1 cellular context compared by ENCODE assay signal in the genomic region with DNA sequence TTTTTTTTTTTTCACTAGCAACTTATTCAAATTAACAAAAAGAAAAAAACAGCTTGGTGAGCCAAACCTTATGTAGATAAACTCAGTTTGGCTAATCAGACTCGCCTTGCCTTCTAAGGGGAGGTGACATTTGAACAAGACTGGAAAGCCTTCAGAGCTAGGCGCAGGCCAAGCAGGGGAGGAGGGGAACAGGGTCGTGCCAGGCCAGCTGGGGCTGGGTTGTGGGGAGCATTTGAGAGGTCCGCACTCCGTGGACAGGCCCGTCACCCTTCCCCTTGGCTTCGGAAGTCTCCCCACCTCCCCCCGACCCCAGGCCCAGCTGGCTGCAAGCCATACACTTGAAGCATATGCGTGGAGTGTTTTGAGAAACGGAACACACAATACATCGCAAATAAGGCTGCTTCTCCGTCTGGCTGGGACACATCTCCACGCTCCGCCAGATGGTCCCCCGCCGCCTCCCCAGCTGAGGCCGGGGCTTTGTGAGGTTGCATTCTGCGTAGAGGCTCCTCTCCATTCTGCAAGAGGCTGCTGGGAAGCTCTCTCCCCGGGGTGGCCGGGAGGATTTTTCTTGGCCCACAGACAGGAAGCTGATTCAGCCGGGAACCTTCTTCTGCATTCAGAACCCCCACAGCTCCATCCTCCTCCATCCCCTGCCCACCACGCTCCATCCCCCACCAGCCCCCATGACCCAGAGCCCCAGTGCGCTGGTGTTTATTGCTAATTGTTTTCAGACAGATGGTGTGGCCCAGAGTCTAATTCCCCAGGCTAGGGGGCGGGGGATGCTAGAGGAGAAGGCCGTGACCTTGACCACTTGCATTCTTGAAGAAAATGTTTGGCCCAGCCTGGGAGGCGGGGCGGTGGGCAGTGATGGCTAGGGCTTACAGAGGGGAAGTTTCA.
TF ChIP-seq lines count a peak whose summit lies in the region.

No MANE protein-coding gene starts in this region.

TF ChIP-seq in GM23338, 12 proteins besides CTCF, POLR2A, EP300 and RAD21 (continued from another document):
- TF ChIP-seq, protein P1, sequence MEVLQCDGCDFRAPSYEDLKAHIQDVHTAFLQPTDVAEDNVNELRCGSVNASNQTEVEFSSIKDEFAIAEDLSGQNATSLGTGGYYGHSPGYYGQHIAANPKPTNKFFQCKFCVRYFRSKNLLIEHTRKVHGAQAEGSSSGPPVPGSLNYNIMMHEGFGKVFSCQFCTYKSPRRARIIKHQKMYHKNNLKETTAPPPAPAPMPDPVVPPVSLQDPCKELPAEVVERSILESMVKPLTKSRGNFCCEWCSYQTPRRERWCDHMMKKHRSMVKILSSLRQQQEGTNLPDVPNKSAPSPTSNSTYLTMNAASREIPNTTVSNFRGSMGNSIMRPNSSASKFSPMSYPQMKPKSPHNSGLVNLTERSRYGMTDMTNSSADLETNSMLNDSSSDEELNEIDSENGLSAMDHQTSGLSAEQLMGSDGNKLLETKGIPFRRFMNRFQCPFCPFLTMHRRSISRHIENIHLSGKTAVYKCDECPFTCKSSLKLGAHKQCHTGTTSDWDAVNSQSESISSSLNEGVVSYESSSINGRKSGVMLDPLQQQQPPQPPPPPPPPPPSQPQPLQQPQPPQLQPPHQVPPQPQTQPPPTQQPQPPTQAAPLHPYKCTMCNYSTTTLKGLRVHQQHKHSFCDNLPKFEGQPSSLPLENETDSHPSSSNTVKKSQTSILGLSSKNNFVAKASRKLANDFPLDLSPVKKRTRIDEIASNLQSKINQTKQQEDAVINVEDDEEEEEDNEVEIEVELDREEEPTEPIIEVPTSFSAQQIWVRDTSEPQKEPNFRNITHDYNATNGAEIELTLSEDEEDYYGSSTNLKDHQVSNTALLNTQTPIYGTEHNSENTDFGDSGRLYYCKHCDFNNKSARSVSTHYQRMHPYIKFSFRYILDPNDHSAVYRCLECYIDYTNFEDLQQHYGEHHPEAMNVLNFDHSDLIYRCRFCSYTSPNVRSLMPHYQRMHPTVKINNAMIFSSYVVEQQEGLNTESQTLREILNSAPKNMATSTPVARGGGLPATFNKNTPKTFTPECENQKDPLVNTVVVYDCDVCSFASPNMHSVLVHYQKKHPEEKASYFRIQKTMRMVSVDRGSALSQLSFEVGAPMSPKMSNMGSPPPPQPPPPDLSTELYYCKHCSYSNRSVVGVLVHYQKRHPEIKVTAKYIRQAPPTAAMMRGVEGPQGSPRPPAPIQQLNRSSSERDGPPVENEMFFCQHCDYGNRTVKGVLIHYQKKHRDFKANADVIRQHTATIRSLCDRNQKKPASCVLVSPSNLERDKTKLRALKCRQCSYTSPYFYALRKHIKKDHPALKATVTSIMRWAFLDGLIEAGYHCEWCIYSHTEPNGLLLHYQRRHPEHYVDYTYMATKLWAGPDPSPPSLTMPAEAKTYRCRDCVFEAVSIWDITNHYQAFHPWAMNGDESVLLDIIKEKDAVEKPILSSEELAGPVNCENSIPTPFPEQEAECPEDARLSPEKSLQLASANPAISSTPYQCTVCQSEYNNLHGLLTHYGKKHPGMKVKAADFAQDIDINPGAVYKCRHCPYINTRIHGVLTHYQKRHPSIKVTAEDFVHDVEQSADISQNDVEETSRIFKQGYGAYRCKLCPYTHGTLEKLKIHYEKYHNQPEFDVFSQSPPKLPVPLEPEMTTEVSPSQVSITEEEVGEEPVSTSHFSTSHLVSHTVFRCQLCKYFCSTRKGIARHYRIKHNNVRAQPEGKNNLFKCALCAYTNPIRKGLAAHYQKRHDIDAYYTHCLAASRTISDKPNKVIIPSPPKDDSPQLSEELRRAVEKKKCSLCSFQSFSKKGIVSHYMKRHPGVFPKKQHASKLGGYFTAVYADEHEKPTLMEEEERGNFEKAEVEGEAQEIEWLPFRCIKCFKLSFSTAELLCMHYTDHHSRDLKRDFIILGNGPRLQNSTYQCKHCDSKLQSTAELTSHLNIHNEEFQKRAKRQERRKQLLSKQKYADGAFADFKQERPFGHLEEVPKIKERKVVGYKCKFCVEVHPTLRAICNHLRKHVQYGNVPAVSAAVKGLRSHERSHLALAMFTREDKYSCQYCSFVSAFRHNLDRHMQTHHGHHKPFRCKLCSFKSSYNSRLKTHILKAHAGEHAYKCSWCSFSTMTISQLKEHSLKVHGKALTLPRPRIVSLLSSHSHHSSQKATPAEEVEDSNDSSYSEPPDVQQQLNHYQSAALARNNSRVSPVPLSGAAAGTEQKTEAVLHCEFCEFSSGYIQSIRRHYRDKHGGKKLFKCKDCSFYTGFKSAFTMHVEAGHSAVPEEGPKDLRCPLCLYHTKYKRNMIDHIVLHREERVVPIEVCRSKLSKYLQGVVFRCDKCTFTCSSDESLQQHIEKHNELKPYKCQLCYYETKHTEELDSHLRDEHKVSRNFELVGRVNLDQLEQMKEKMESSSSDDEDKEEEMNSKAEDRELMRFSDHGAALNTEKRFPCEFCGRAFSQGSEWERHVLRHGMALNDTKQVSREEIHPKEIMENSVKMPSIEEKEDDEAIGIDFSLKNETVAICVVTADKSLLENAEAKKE (CRISPR knock-in tag; IDR thresholded peaks at IDR 0.05), result no peak
- TF ChIP-seq, protein P2, sequence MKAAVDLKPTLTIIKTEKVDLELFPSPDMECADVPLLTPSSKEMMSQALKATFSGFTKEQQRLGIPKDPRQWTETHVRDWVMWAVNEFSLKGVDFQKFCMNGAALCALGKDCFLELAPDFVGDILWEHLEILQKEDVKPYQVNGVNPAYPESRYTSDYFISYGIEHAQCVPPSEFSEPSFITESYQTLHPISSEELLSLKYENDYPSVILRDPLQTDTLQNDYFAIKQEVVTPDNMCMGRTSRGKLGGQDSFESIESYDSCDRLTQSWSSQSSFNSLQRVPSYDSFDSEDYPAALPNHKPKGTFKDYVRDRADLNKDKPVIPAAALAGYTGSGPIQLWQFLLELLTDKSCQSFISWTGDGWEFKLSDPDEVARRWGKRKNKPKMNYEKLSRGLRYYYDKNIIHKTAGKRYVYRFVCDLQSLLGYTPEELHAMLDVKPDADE (IDR thresholded peaks at IDR 0.05), result no peak
- TF ChIP-seq, protein P3, sequence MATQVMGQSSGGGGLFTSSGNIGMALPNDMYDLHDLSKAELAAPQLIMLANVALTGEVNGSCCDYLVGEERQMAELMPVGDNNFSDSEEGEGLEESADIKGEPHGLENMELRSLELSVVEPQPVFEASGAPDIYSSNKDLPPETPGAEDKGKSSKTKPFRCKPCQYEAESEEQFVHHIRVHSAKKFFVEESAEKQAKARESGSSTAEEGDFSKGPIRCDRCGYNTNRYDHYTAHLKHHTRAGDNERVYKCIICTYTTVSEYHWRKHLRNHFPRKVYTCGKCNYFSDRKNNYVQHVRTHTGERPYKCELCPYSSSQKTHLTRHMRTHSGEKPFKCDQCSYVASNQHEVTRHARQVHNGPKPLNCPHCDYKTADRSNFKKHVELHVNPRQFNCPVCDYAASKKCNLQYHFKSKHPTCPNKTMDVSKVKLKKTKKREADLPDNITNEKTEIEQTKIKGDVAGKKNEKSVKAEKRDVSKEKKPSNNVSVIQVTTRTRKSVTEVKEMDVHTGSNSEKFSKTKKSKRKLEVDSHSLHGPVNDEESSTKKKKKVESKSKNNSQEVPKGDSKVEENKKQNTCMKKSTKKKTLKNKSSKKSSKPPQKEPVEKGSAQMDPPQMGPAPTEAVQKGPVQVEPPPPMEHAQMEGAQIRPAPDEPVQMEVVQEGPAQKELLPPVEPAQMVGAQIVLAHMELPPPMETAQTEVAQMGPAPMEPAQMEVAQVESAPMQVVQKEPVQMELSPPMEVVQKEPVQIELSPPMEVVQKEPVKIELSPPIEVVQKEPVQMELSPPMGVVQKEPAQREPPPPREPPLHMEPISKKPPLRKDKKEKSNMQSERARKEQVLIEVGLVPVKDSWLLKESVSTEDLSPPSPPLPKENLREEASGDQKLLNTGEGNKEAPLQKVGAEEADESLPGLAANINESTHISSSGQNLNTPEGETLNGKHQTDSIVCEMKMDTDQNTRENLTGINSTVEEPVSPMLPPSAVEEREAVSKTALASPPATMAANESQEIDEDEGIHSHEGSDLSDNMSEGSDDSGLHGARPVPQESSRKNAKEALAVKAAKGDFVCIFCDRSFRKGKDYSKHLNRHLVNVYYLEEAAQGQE (IDR thresholded peaks at IDR 0.05; ENCODE audit: unreplicated experiment), result no peak
- TF ChIP-seq EZH2phosphoT487 (IDR thresholded peaks at IDR 0.05; ENCODE audit: unreplicated experiment), result no peak
TF ChIP-seq in GM23338: peak in this region for 0.
